In genomic region chr15:93063292-93063671, GRCh38 we compare ENCODE assay signal across 16 cellular contexts. TPM values are rescaled to one million over a fixed set of nuclear protein-coding genes. Genes with fewer than 3 reads are reported as not detected.
A peak's percentile ranks its signal among the peaks of the same experiment; 100 is the strongest.
DNase-seq lines count a peak whose midpoint lies in the region; ATAC-seq and TF ChIP-seq lines count a peak whose summit lies in the region.
"Had no signal": no experiment of that assay in that cellular context is flagged by ENCODE, and none has a peak within 500 bp of the region (broad histone marks: within the 10 kb centered on the region; RNA-seq: fewer than 3 reads in every experiment).

No MANE protein-coding gene starts in this region.

- peaks cover 1% of the 10 kb centered on the region for H3K27me3 Mint-ChIP-seq in endothelial cell (ENCODE audit: unreplicated experiment)

- peak overlapping the region; percentile 47 for H3K27ac ChIP-seq in angular gyrus (ENCODE audit: low read depth, low read length)
- peak overlapping the region; percentile 87 for H3K27ac ChIP-seq in foreskin keratinocyte

- H3K27me3 ChIP-seq in foreskin keratinocyte = peaks cover 3% of the 10 kb centered on the region

- H3K36me3 Mint-ChIP-seq in endothelial cell (ENCODE audit: low read depth, unreplicated experiment) = no peaks in the 10 kb centered on the region

- no peaks in the 10 kb centered on the region for H3K9me3 Mint-ChIP-seq in endothelial cell (ENCODE audit: unreplicated experiment)
- H3K9me3 Mint-ChIP-seq: activated naive CD4-positive, alpha-beta T cell treated with anti-CD3 and anti-CD28 coated beads for 36 hours; T-helper 1 cell treated with Interleukin-12 subunit alpha and Interleukin-12 subunit beta and Interleukin-4 antibody, amounts not matched to agents 30 μg/mL and 1 μg/mL, for 36 hours had no signal

- DNase-seq in ELF-1 (ENCODE audit: low read depth, low spot score) (peak; percentile 73), foreskin keratinocyte (peak; percentile 74 to 87), renal cortical epithelial cell (ENCODE audit: low read depth) (peak; percentile 29), endothelial cell (ENCODE audit: low spot score) (no peak), DMS 273 (lab: John Stamatoyannopoulos, UW; ENCODE audit: unreplicated experiment) (no peak)
- no peak for DNase-seq in activated effector memory CD4-positive, alpha-beta T cell treated with anti-CD3 and anti-CD28 coated beads, Interleukin-2, amount 50 U/mL, for 16 hours
- DNase-seq: activated CD4-positive, alpha-beta T cell treated with anti-CD3 and anti-CD28 coated beads for 1 hour; activated naive CD4-positive, alpha-beta T cell treated with anti-CD3 and anti-CD28 coated beads for 36 hours; head of caudate nucleus; Karpas-422; kidney glomerular epithelial cell; NCI-H146; NCI-H510A treated with DMSO at 0.1 percent for 48 hours had no signal

- H3K27ac Mint-ChIP-seq in endothelial cell (ENCODE audit: unreplicated experiment) = no peak overlapping the region
- H3K27ac Mint-ChIP-seq: activated naive CD4-positive, alpha-beta T cell treated with anti-CD3 and anti-CD28 coated beads for 36 hours; T-helper 1 cell treated with Interleukin-12 subunit alpha and Interleukin-12 subunit beta and Interleukin-4 antibody, amounts not matched to agents 30 μg/mL and 1 μg/mL, for 36 hours had no signal

- ATAC-seq in foreskin keratinocyte (peak; percentile 90), HG03571 (IDR thresholded peaks at IDR 0.05; ENCODE audit: unreplicated experiment) (no peak)

- peaks cover 3% of the 10 kb centered on the region for H3K4me1 Mint-ChIP-seq in endothelial cell (ENCODE audit: unreplicated experiment)

- peaks cover 11% of the 10 kb centered on the region for H3K4me1 ChIP-seq in foreskin keratinocyte

- no peak overlapping the region for H3K4me3 Mint-ChIP-seq in endothelial cell (ENCODE audit: unreplicated experiment)
- H3K4me3 Mint-ChIP-seq: activated naive CD4-positive, alpha-beta T cell treated with anti-CD3 and anti-CD28 coated beads for 36 hours; T-helper 1 cell treated with Interleukin-12 subunit alpha and Interleukin-12 subunit beta and Interleukin-4 antibody, amounts not matched to agents 30 μg/mL and 1 μg/mL, for 36 hours had no signal

- TF ChIP-seq CTCF in foreskin keratinocyte (conservative IDR thresholded peaks at IDR 0.05) (no peak), endothelial cell (IDR thresholded peaks at IDR 0.05; ENCODE audit: unreplicated experiment) (no peak)

RNA-seq across cellular contexts. Expression of gene RGMA, which starts 25.7 kb away (rescaled TPM):
- total RNA-seq in foreskin keratinocyte (1.4 and 1.8 TPM in 2 replicates), renal cortical epithelial cell (0.25 TPM in 1 of 2 replicates, not detected in the other), endothelial cell (ENCODE audit: unreplicated experiment) (5.7 TPM)
- polyA plus RNA-seq in foreskin keratinocyte = 1.2 TPM in 2 replicates

Comparison
In these comparisons a context has a peak if more than half of its experiments do, and no peak if none do; other contexts are left out.
1. DNase-seq: peak in ELF-1 (single experiment), foreskin keratinocyte (2 of 2) and renal cortical epithelial cell (single experiment); none in endothelial cell (single experiment), DMS 273 (single experiment) and activated effector memory CD4-positive, alpha-beta T cell treated with anti-CD3 and anti-CD28 coated beads, Interleukin-2, amount 50 U/mL, for 16 hours (single experiment).